In the genomic region with DNA sequence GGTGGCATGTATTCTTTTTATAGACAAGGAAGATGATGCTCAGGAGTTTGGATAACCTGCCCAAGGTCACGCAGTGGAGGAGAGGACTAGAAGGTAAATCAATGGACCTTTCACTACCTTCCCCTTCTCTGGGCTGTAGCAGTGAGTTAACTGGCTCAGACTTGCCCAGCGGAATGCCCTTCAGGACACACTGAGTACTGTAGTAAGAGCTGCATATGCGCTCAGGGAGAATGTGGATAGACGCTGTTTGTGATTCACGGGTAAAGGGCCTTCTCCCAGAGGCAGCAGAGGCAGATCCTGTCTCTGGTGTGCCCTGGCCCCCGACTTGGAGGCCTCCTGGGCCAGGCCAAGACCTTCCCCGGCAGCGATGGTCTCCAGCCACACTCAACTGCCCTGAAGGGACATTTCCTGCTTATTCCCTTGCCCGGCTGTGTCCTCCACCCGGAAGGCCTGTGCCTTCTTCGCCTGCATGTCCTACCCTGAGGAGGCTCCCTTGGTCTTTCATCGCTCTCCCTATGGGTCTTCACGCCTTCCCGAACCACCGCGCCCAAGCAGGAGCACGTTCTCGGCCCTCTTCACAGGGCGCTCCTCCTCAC, we compare ENCODE assay signal across 15 cellular contexts. TPM values are rescaled to one million over a fixed set of nuclear protein-coding genes. Genes with fewer than 3 reads are reported as not detected.
DNase-seq lines count a peak whose midpoint lies in the region; ATAC-seq and TF ChIP-seq lines count a peak whose summit lies in the region.
"Had no signal": no experiment of that assay in that cellular context is flagged by ENCODE, and none has a peak within 500 bp of the region (broad histone marks: within the 10 kb centered on the region; RNA-seq: fewer than 3 reads in every experiment).

No MANE protein-coding gene starts in this region.

- H3K27me3 Mint-ChIP-seq in activated T-helper 17 cell treated with anti-CD3 and anti-CD28 coated beads, Interleukin-2, amount 50 U/mL, for 72 hours = no peaks in the 10 kb centered on the region
- peaks cover 86% of the 10 kb centered on the region for H3K27me3 Mint-ChIP-seq in mesothelial cell of epicardium (ENCODE audit: low read depth)

- peak; percentile 31 for DNase-seq in DMS 273 (lab: John Stamatoyannopoulos, UW; ENCODE audit: unreplicated experiment)
- no peak for DNase-seq in DMS 273 treated with DMSO at 0.1 percent for 48 hours (lab: John Stamatoyannopoulos, UW)
- no peak for DNase-seq in mesothelial cell of epicardium (ENCODE audit: low spot score in 2 of 2, unreplicated experiment in 2 of 2)
- no peak for DNase-seq in NCI-H69 (lab: John Stamatoyannopoulos, UW)
- DNase-seq: activated CD8-positive, alpha-beta memory T cell treated with anti-CD3 and anti-CD28 coated beads, Interleukin-2, amount 50 U/mL, for 48 hours; NCI-H1694 treated with DMSO at 0.1 percent for 48 hours; NCI-H774; transverse colon had no signal

- peak overlapping the region; percentile 74 for H3K4me3 Mint-ChIP-seq in activated T-helper 17 cell treated with anti-CD3 and anti-CD28 coated beads, Interleukin-2, amount 50 U/mL, for 72 hours
- H3K4me3 Mint-ChIP-seq in mesothelial cell of epicardium = peak overlapping the region; percentile 63

- no peaks in the 10 kb centered on the region for H3K9me3 Mint-ChIP-seq in activated T-helper 17 cell treated with anti-CD3 and anti-CD28 coated beads, Interleukin-2, amount 50 U/mL, for 72 hours
- H3K9me3 Mint-ChIP-seq in mesothelial cell of epicardium = no peaks in the 10 kb centered on the region

- no peak for TF ChIP-seq EP300 in gastroesophageal sphincter (IDR thresholded peaks at IDR 0.05)

- H3K9me3 ChIP-seq in gastroesophageal sphincter = no peaks in the 10 kb centered on the region
- H3K9me3 ChIP-seq: heart left ventricle, left lung, transverse colon had no signal

- 93 to 100% methylated on average over 1 to 14 of the region's 19 CpGs for WGBS in gastroesophageal sphincter (ENCODE audit: low coverage in 1 of 2), 2 donors

- no peak overlapping the region for H3K4me3 ChIP-seq in gastroesophageal sphincter

- no peak overlapping the region for H3K27ac ChIP-seq in gastroesophageal sphincter
- H3K27ac ChIP-seq: 22Rv1, left lung, transverse colon had no signal

- ATAC-seq in activated T-helper 17 cell treated with anti-CD3 and anti-CD28 coated beads, Interleukin-2, amount 50 U/mL, for 72 hours (replicated peaks) = no peak
- no peak for ATAC-seq in HG03039 (IDR thresholded peaks at IDR 0.05; ENCODE audit: unreplicated experiment)
- no peak for ATAC-seq in gastroesophageal sphincter
- ATAC-seq: heart left ventricle, left lung had no signal

- H3K4me1 Mint-ChIP-seq in activated T-helper 17 cell treated with anti-CD3 and anti-CD28 coated beads, Interleukin-2, amount 50 U/mL, for 72 hours = peaks cover 12% of the 10 kb centered on the region
- peaks cover 3% of the 10 kb centered on the region for H3K4me1 Mint-ChIP-seq in mesothelial cell of epicardium

- peaks cover 0 to 13% (median 0%) of the 10 kb centered on the region in 3 donors for H3K4me1 ChIP-seq in gastroesophageal sphincter

- TF ChIP-seq CTCF in GM12872 (IDR thresholded peaks at IDR 0.05; ENCODE audit: insufficient read depth, low read depth, low read length) (peak; percentile 15; the same call in 1 of the 3 replicates), mesothelial cell of epicardium (IDR thresholded peaks at IDR 0.05; ENCODE audit: unreplicated experiment) (no peak), gastroesophageal sphincter (IDR thresholded peaks at IDR 0.05) (no peak)

- no peaks in the 10 kb centered on the region for H3K36me3 ChIP-seq in gastroesophageal sphincter
- H3K36me3 ChIP-seq: heart left ventricle, left lung, transverse colon had no signal

- no peak for TF ChIP-seq POLR2A in gastroesophageal sphincter (IDR thresholded peaks at IDR 0.05)

- peaks cover 57% of the 10 kb centered on the region for H3K27me3 ChIP-seq in gastroesophageal sphincter

- no peaks in the 10 kb centered on the region for H3K36me3 Mint-ChIP-seq in activated T-helper 17 cell treated with anti-CD3 and anti-CD28 coated beads, Interleukin-2, amount 50 U/mL, for 72 hours (ENCODE audit: low read depth)
- H3K36me3 Mint-ChIP-seq in mesothelial cell of epicardium = no peaks in the 10 kb centered on the region

- peak overlapping the region; percentile 72 for H3K27ac Mint-ChIP-seq in activated T-helper 17 cell treated with anti-CD3 and anti-CD28 coated beads, Interleukin-2, amount 50 U/mL, for 72 hours
- H3K27ac Mint-ChIP-seq in mesothelial cell of epicardium = no peak overlapping the region

RNA-seq across cellular contexts. Expression of a gene that starts 1.9 kb away (rescaled TPM):
- 100 to 1,000 TPM; 253 to 343 TPM for total RNA-seq in activated T-helper 17 cell treated with anti-CD3 and anti-CD28 coated beads, Interleukin-2, amount 50 U/mL, for 72 hours
- total RNA-seq in mesothelial cell of epicardium (1.7 to 2.5 TPM (median 1.8 TPM) in 3 replicates), gastroesophageal sphincter (10 to 100 TPM in 1 of 4 donors, 1 to 10 TPM in 3; 2.5 to 14.1 (median 5.9) TPM)

Comparison
In these comparisons a context has a peak if more than half of its experiments do, and no peak if none do; other contexts are left out.
1. RNA of a gene that starts 1.9 kb away (total RNA-seq): 253 to 343 TPM in activated T-helper 17 cell treated with anti-CD3 and anti-CD28 coated beads, Interleukin-2, amount 50 U/mL, for 72 hours; 2.5 to 14.1 TPM in gastroesophageal sphincter and 1.7 to 2.5 TPM in mesothelial cell of epicardium; every median in the first group is over 10 times any median in the second.